ENCODE assay signal across 8 cellular contexts in genomic region chr4:152352215-152352614, GRCh38.
DNase-seq lines count a peak whose midpoint lies in the region; ATAC-seq and TF ChIP-seq lines count a peak whose summit lies in the region.

No MANE protein-coding gene starts in this region.

- H3K4me1 ChIP-seq in ACC112 (ENCODE audit: control insufficient read depth, insufficient read depth, low read length, unreplicated experiment) (peaks cover 23% of the 10 kb centered on the region), mesodermal cell (ENCODE audit: control insufficient read depth, insufficient read depth, low read length, poor library complexity, severe bottlenecking) (no peaks in the 10 kb centered on the region)

- no peaks in the 10 kb centered on the region for H3K36me3 Mint-ChIP-seq in activated CD4-positive, alpha-beta memory T cell treated with anti-CD3 and anti-CD28 coated beads for 36 hours

- H3K9me3 ChIP-seq in mesodermal cell (ENCODE audit: control insufficient read depth, low read length), result no peaks in the 10 kb centered on the region

- no peaks in the 10 kb centered on the region for H3K27me3 ChIP-seq in ACC112 (ENCODE audit: insufficient read depth, low read length)
- H3K27me3 ChIP-seq in brain microvascular endothelial cell (replicated peaks), result no peaks in the 10 kb centered on the region

- intact Hi-C loops in activated CD4-positive, alpha-beta memory T cell treated with anti-CD3 and anti-CD28 coated beads for 36 hours (cut with micrococcal nuclease), result no loop called here

- peak overlapping the region; percentile 58 for H2AFZ ChIP-seq in ACC112 (ENCODE audit: low read length, unreplicated experiment)

- no peak for TF ChIP-seq CTCF in HFF-Myc (IDR thresholded peaks at IDR 0.05; ENCODE audit: low read depth, low read length, missing control alignments)
- no peak for TF ChIP-seq CTCF in brain microvascular endothelial cell (IDR thresholded peaks at IDR 0.05; ENCODE audit: low read depth, low read length, missing control alignments)

- H3K4me3 Mint-ChIP-seq in activated CD4-positive, alpha-beta memory T cell treated with anti-CD3 and anti-CD28 coated beads for 36 hours, result no peak overlapping the region

- DNase-seq in HFF-Myc (ENCODE audit: extremely low read depth, low read depth), result no peak
- no peak for DNase-seq in brain microvascular endothelial cell
- no peak for DNase-seq in glomerular visceral epithelial cell (ENCODE audit: extremely low spot score)
- no peak for DNase-seq in activated CD4-positive, alpha-beta memory T cell treated with anti-CD3 and anti-CD28 coated beads for 36 hours
- no peak for DNase-seq in stimulated activated CD4-positive, alpha-beta T cell treated with anti-CD3 and anti-CD28 coated beads, Interleukin-12 subunit alpha, Interleukin-12 subunit beta, amount 100 ng/mL, for 4 hours

- H3K79me2 ChIP-seq in ACC112 (ENCODE audit: control insufficient read depth, insufficient read depth, low read length, unreplicated experiment), result no peaks in the 10 kb centered on the region

- no peak overlapping the region for H3K27ac Mint-ChIP-seq in activated CD4-positive, alpha-beta memory T cell treated with anti-CD3 and anti-CD28 coated beads for 36 hours

- POLR2A ChIA-PET in activated CD4-positive, alpha-beta memory T cell treated with anti-CD3 and anti-CD28 coated beads for 36 hours (lab: Charles Lee), result no interaction called here

- in situ Hi-C loops in brain microvascular endothelial cell (cut with HindIII; ENCODE audit: low pct_ligation_motif_present, low sequenced_read_pairs), result no loop called here

- ATAC-seq in GM21381 (IDR thresholded peaks at IDR 0.05; ENCODE audit: unreplicated experiment), result no peak

- CTCF ChIA-PET in activated CD4-positive, alpha-beta memory T cell treated with anti-CD3 and anti-CD28 coated beads for 36 hours (lab: Charles Lee), result interaction anchor here (1.2 kb wide), 1 partner anchor 550 kb away, joined by 3 read pairs; no protein-coding TSS in a partner anchor

- H3K27me3 Mint-ChIP-seq in activated CD4-positive, alpha-beta memory T cell treated with anti-CD3 and anti-CD28 coated beads for 36 hours, result no peaks in the 10 kb centered on the region

- H3K27ac ChIP-seq in ACC112 (ENCODE audit: low read depth, low read length) (peak overlapping the region; percentile 72), brain microvascular endothelial cell (peak overlapping the region; percentile 27), mesodermal cell (ENCODE audit: low read depth, low read length, severe bottlenecking) (peak overlapping the region; percentile 74)

- H3K4me1 Mint-ChIP-seq in activated CD4-positive, alpha-beta memory T cell treated with anti-CD3 and anti-CD28 coated beads for 36 hours (ENCODE audit: low read depth), result peaks cover 14% of the 10 kb centered on the region

- WGBS in mesodermal cell (ENCODE audit: insufficient coverage in 2 of 2), 2 experiments, result 86 to 89% methylated on average over 1 to 3 of the region's 4 CpGs

- no peaks in the 10 kb centered on the region for H3K36me3 ChIP-seq in ACC112 (ENCODE audit: insufficient read depth, low read length)
- H3K36me3 ChIP-seq in brain microvascular endothelial cell (replicated peaks), result no peaks in the 10 kb centered on the region
- no peaks in the 10 kb centered on the region for H3K36me3 ChIP-seq in mesodermal cell (ENCODE audit: control insufficient read depth, insufficient read depth, low read length)

- H3K4me3 ChIP-seq in ACC112 (ENCODE audit: low read depth, low read length) (peak overlapping the region; percentile 81), HFF-Myc (replicated peaks; ENCODE audit: low read depth, low read length) (peak overlapping the region; percentile 63), brain microvascular endothelial cell (ENCODE audit: low read depth, low read length) (peak overlapping the region; percentile 56), mesodermal cell (ENCODE audit: extremely low read depth, insufficient read depth, low read length, poor library complexity, severe bottlenecking) (peak overlapping the region; percentile 35)

- no peaks in the 10 kb centered on the region for H3K9me3 Mint-ChIP-seq in activated CD4-positive, alpha-beta memory T cell treated with anti-CD3 and anti-CD28 coated beads for 36 hours
